21 cellular contexts compared by ENCODE assay signal in the genomic region with DNA sequence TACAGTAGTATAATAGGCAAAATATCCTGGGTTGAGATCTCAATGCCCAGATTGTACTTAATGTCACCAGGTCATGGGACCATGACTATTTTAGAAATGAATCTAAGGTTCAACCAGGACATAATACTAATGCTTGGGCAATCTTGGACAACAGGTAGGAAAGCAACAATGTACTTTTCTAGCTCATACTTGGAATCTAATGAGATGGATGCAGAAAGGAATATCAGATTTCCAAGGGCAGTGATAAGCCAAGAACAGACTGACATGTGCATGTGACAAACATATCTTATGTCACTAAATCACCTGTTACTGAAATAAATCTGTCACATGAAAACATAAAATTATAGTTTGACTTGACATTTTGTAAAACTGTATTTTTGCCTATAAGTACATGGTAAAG.
"Had no signal": no experiment of that assay in that cellular context is flagged by ENCODE, and none has a peak within 500 bp of the region (broad histone marks: within the 10 kb centered on the region; RNA-seq: fewer than 3 reads in every experiment).

No MANE protein-coding gene starts in this region.

- H3K36me3 ChIP-seq: esophagus muscularis mucosa, gastroesophageal sphincter, left lung, lower lobe of right lung, suprapubic skin, thyroid gland, upper lobe of left lung, uterus had no signal

- DNase-seq: effector memory CD8-positive, alpha-beta T cell; glutamatergic neuron; islet precursor cell; left lung; lower lobe of right lung; nephron progenitor cell; right cardiac atrium; stimulated activated CD4-positive, alpha-beta T cell treated with anti-CD3 and anti-CD28 coated beads, Interleukin-2, amount 100 ng/mL, for 48 hours; stimulated activated naive CD4-positive, alpha-beta T cell treated with Interleukin-2 at 50 U/mL for 16 hours; thyroid gland; upper lobe of left lung; uterus had no signal

- H3K4me1 ChIP-seq: esophagus muscularis mucosa, gastroesophageal sphincter, uterus had no signal

- H3K9me3 Mint-ChIP-seq: dendritic cell treated with granulocyte-macrophage colony-stimulating factor and Interleukin-4, amounts not matched to agents 40 ng/mL and 50 ng/mL, for 4 days; effector memory CD8-positive, alpha-beta T cell; memory B cell had no signal

- ATAC-seq: effector memory CD8-positive, alpha-beta T cell; gastroesophageal sphincter; left lung; lower lobe of right lung; right cardiac atrium had no signal

- H3K9me3 ChIP-seq: esophagus muscularis mucosa, gastroesophageal sphincter, left lung, lower lobe of right lung, suprapubic skin, thyroid gland, upper lobe of left lung, uterus had no signal

- H3K4me3 Mint-ChIP-seq: dendritic cell treated with granulocyte-macrophage colony-stimulating factor and Interleukin-4, amounts not matched to agents 40 ng/mL and 50 ng/mL, for 4 days; memory B cell; mesothelial cell of epicardium; nephron progenitor cell had no signal

- H3K4me3 ChIP-seq: esophagus muscularis mucosa, gastroesophageal sphincter, left lung, lower lobe of right lung, smooth muscle cell, suprapubic skin, thyroid gland, upper lobe of left lung, uterus had no signal

- H3K27me3 Mint-ChIP-seq: dendritic cell treated with granulocyte-macrophage colony-stimulating factor and Interleukin-4, amounts not matched to agents 40 ng/mL and 50 ng/mL, for 4 days; effector memory CD8-positive, alpha-beta T cell; memory B cell had no signal

- H3K9ac ChIP-seq: parathyroid adenoma had no signal

- H3K27me3 ChIP-seq: esophagus muscularis mucosa, gastroesophageal sphincter, suprapubic skin, thyroid gland, upper lobe of left lung, uterus had no signal

- H3K27ac ChIP-seq: epithelial cell of prostate, esophagus muscularis mucosa, gastroesophageal sphincter, left lung, lower lobe of right lung, parathyroid adenoma, suprapubic skin, thyroid gland had no signal

- H3K27ac Mint-ChIP-seq: dendritic cell treated with granulocyte-macrophage colony-stimulating factor and Interleukin-4, amounts not matched to agents 40 ng/mL and 50 ng/mL, for 4 days; mesothelial cell of epicardium; nephron progenitor cell had no signal
